10 cellular contexts compared by ENCODE assay signal in genomic region chr13:33229446-33230177, GRCh38. TPM values are rescaled to one million over a fixed set of nuclear protein-coding genes. Genes with fewer than 3 reads are reported as not detected.
DNase-seq lines count a peak whose midpoint lies in the region; ATAC-seq and TF ChIP-seq lines count a peak whose summit lies in the region.
"Had no signal": no experiment of that assay in that cellular context is flagged by ENCODE, and none has a peak within 500 bp of the region (broad histone marks: within the 10 kb centered on the region; RNA-seq: fewer than 3 reads in every experiment).

No MANE protein-coding gene starts in this region.

- H3K4me3 ChIP-seq in WI38 (ENCODE audit: low read depth, low read length) (peak overlapping the region; percentile 30), heart right ventricle (peak overlapping the region in 1 of 10 donors; percentile 5)

- WGBS in heart right ventricle, 2 donors: 73 to 79% methylated on average over 10 of the region's 10 CpGs

- no peaks in the 10 kb centered on the region for H3K27me3 ChIP-seq in heart right ventricle

- peak; percentile 13 to 73 (median 56) for ATAC-seq in heart right ventricle
- no peak for ATAC-seq in HG02970 (IDR thresholded peaks at IDR 0.05; ENCODE audit: low FRiP score, unreplicated experiment)
- ATAC-seq: stimulated activated naive CD8-positive, alpha-beta T cell treated with anti-CD3 and anti-CD28 coated beads, Interleukin-15, amount 100 ng/mL, for 72 hours had no signal

- H3K27ac ChIP-seq in heart right ventricle: peak overlapping the region; percentile 6 to 82 (median 73)

- TF ChIP-seq CTCF in WI38 (IDR thresholded peaks at IDR 0.05; ENCODE audit: low read depth, low read length) (no peak), heart right ventricle (IDR thresholded peaks at IDR 0.05) (no peak)

- peaks cover 0 to 11% (median 0%) of the 10 kb centered on the region in 11 donors for H3K9me3 ChIP-seq in heart right ventricle

- peaks cover 2 to 83% (median 69%) of the 10 kb centered on the region in 9 donors for H3K4me1 ChIP-seq in heart right ventricle

- intact Hi-C loops in heart right ventricle (cut with DNase I): loop anchor here (1.0 to 10.0 kb wide), 14 partner anchors 48 to 495 kb away; partner anchors contain the start of gene STARD13 (in 5 of the 10)

- H3K36me3 ChIP-seq in heart right ventricle: peaks cover 0 to 16% (median 0%) of the 10 kb centered on the region in 9 donors

- DNase-seq in COLO829 (ENCODE audit: low spot score): peak; percentile 92
- peak in 1 of 2 donors; percentile 50 for DNase-seq in heart right ventricle
- peak; percentile 78 for DNase-seq in putamen (ENCODE audit: low spot score)
- DNase-seq in SW 1271 (lab: John Stamatoyannopoulos, UW): no peak
- no peak for DNase-seq in HCEC 1CT
- no peak for DNase-seq in GM19238 (ENCODE audit: insufficient read length, low spot score)
- DNase-seq: Kasumi-1; stimulated activated naive CD8-positive, alpha-beta T cell treated with anti-CD3 and anti-CD28 coated beads, Interleukin-15, amount 100 ng/mL, for 72 hours had no signal

RNA-seq across cellular contexts. Expression of gene STARD13, which starts 55.9 kb away (rescaled TPM):
- total RNA-seq in heart right ventricle: 10 to 100 TPM; 18.2 to 38.3 (median 28.5) TPM
- polyA plus RNA-seq in heart right ventricle: 10 to 100 TPM in 1 of 2 donors, 1 to 10 TPM in 1; 7.1 to 15.2 TPM

Comparison
In these comparisons a context has a peak if more than half of its experiments do, and no peak if none do; other contexts are left out.
1. DNase-seq: peak in COLO829 (single experiment) and putamen (single experiment); none in SW 1271 (0 of 2), HCEC 1CT (single experiment) and GM19238 (single experiment).